ENCODE assay signal across 20 cellular contexts in genomic region chr15:93719941-93720351, GRCh38.
"Had no signal": no experiment of that assay in that cellular context is flagged by ENCODE, and none has a peak within 500 bp of the region (broad histone marks: within the 10 kb centered on the region; RNA-seq: fewer than 3 reads in every experiment).

No MANE protein-coding gene starts in this region.

- H3K9me3 Mint-ChIP-seq: activated naive CD4-positive, alpha-beta T cell treated with anti-CD3 and anti-CD28 coated beads, Interleukin-2, amount 50 U/mL, for 72 hours; activated T-cell treated with anti-CD3 and anti-CD28 coated beads, Interleukin-2, amount 50 U/mL, for 4 hours had no signal

- ATAC-seq: activated naive CD4-positive, alpha-beta T cell treated with anti-CD3 and anti-CD28 coated beads, Interleukin-2, amount 50 U/mL, for 72 hours; activated T-cell treated with anti-CD3 and anti-CD28 coated beads, Interleukin-2, amount 50 U/mL, for 4 hours; mucosa of descending colon; naive thymus-derived CD4-positive, alpha-beta T cell had no signal

- DNase-seq: activated CD4-positive, alpha-beta T cell treated with anti-CD3 and anti-CD28 coated beads for 1 hour; activated CD4-positive, alpha-beta T cell treated with anti-CD3 and anti-CD28 coated beads, Interleukin-2, amount 50 U/mL, for 4 hours; activated effector memory CD4-positive, alpha-beta T cell treated with Interleukin-2 at 50 U/mL for 16 hours; activated T-cell treated with anti-CD3 and anti-CD28 coated beads, Interleukin-2, amount 50 U/mL, for 4 hours; amniotic stem cell; erythroblast; glutamatergic neuron; hypothalamus; kidney; left ventricle myocardium inferior; mucosa of descending colon; naive thymus-derived CD4-positive, alpha-beta T cell; sigmoid colon; stimulated activated CD4-positive, alpha-beta T cell treated with anti-CD3 and anti-CD28 coated beads, Interleukin-12 subunit alpha, Interleukin-12 subunit beta, amount 100 ng/mL, for 4 hours; stimulated activated CD4-positive, alpha-beta T cell treated with anti-CD3 and anti-CD28 coated beads, Interleukin-2, amount 100 ng/mL, for 24 hours; stomach; T-helper 1 cell had no signal

- H3K4me1 Mint-ChIP-seq: memory B cell; naive thymus-derived CD4-positive, alpha-beta T cell had no signal

- H3K4me3 Mint-ChIP-seq: activated T-cell treated with anti-CD3 and anti-CD28 coated beads, Interleukin-2, amount 50 U/mL, for 4 hours; memory B cell; naive thymus-derived CD4-positive, alpha-beta T cell had no signal

- H3K27me3 Mint-ChIP-seq: memory B cell had no signal

- H3K27ac Mint-ChIP-seq: activated naive CD4-positive, alpha-beta T cell treated with anti-CD3 and anti-CD28 coated beads, Interleukin-2, amount 50 U/mL, for 72 hours; memory B cell; naive thymus-derived CD4-positive, alpha-beta T cell had no signal

- H3K36me3 Mint-ChIP-seq: activated naive CD4-positive, alpha-beta T cell treated with anti-CD3 and anti-CD28 coated beads, Interleukin-2, amount 50 U/mL, for 72 hours; memory B cell; naive thymus-derived CD4-positive, alpha-beta T cell had no signal

- H3K4me3 ChIP-seq: left ventricle myocardium inferior, mucosa of descending colon, sigmoid colon, stomach, thoracic aorta had no signal
